In genomic region chr19:46412034-46412982, GRCh38 we compare ENCODE assay signal across 13 cellular contexts. TPM values are rescaled to one million over a fixed set of nuclear protein-coding genes. Genes with fewer than 3 reads are reported as not detected.
A peak's percentile ranks its signal among the peaks of the same experiment; 100 is the strongest.
DNase-seq lines count a peak whose midpoint lies in the region; ATAC-seq, FAIRE-seq and TF ChIP-seq lines count a peak whose summit lies in the region.
"Had no signal": no experiment of that assay in that cellular context is flagged by ENCODE, and none has a peak within 500 bp of the region (broad histone marks: within the 10 kb centered on the region; RNA-seq: fewer than 3 reads in every experiment).

No MANE protein-coding gene starts in this region.

- H4K20me1 ChIP-seq in HepG2 (ENCODE audit: insufficient read depth, low read length): no peaks in the 10 kb centered on the region
- H4K20me1 ChIP-seq in smooth muscle cell (ENCODE audit: low read depth): peaks cover 50% of the 10 kb centered on the region

- H2AFZ ChIP-seq in HepG2 (ENCODE audit: low read length): no peak overlapping the region
- H2AFZ ChIP-seq in smooth muscle cell (ENCODE audit: low read depth): peak overlapping the region; percentile 73

- BruUV-seq in HepG2 (replicated peaks; lab: Mats Ljungman, UMichigan): no TSS peak

- H3K79me2 ChIP-seq in HepG2 (ENCODE audit: insufficient read depth, low read length): no peaks in the 10 kb centered on the region
- peaks cover 34% of the 10 kb centered on the region for H3K79me2 ChIP-seq in smooth muscle cell (ENCODE audit: low read depth)

- peaks cover 25% of the 10 kb centered on the region for H3F3A ChIP-seq in smooth muscle cell (ENCODE audit: low read depth)

- ATAC-seq in HepG2: no peak
- no peak for ATAC-seq in HG02678 (IDR thresholded peaks at IDR 0.05; ENCODE audit: unreplicated experiment)

- FAIRE-seq in HepG2 (lab: Jason Lieb, UNC): no peak

- no peak for TF ChIP-seq CTCF in colonic mucosa (IDR thresholded peaks at IDR 0.05)
- no peak for TF ChIP-seq CTCF in HepG2 (CRISPR knock-in tag; IDR thresholded peaks at IDR 0.05)
- no peak for TF ChIP-seq CTCF in smooth muscle cell (IDR thresholded peaks at IDR 0.05; ENCODE audit: borderline replicate concordance, insufficient read depth, poor library complexity, severe bottlenecking)

- H3K9ac ChIP-seq in HUES64 (ENCODE audit: low read depth, low read length) (peak overlapping the region; percentile 80), colonic mucosa (ENCODE audit: low read depth in 2 of 2, low read length in 2 of 2) (peak overlapping the region in 1 of 2 donors; percentile 43), HepG2 (ENCODE audit: insufficient read depth, low read depth, low read length) (no peak overlapping the region), smooth muscle cell (ENCODE audit: low read depth) (peak overlapping the region; percentile 81)

- no peak for TF ChIP-seq POLR2A in HepG2 (IDR thresholded peaks at IDR 0.05; ENCODE audit: insufficient read depth in 1 of 2, low read depth in 2 of 2, low read length in 2 of 2)

- WGBS in HUES64: 3% methylated on average over 68 of the region's 68 CpGs
- WGBS in HepG2 (ENCODE audit: low lambda C conversion rate): 84% methylated on average over 60 of the region's 68 CpGs
- WGBS in smooth muscle cell (ENCODE audit: low lambda C conversion rate): 2% methylated on average over 58 of the region's 68 CpGs

- no peaks in the 10 kb centered on the region for H3K9me3 ChIP-seq in HUES64 (ENCODE audit: insufficient read depth, low read depth, low read length)
- no peaks in the 10 kb centered on the region for H3K9me3 ChIP-seq in colonic mucosa
- no peaks in the 10 kb centered on the region for H3K9me3 ChIP-seq in HepG2 (ENCODE audit: low read length)
- no peaks in the 10 kb centered on the region for H3K9me3 ChIP-seq in smooth muscle cell (replicated peaks; ENCODE audit: low read depth)

- peaks cover 8% of the 10 kb centered on the region; the same call in 1 of the 2 replicates for H3K4me1 ChIP-seq in HUES64 (ENCODE audit: insufficient read depth, low read length)
- H3K4me1 ChIP-seq in colonic mucosa: no peaks in the 10 kb centered on the region
- peaks cover 35% of the 10 kb centered on the region for H3K4me1 ChIP-seq in HepG2 (ENCODE audit: insufficient read depth, low read length)
- H3K4me1 ChIP-seq in smooth muscle cell (ENCODE audit: low read depth): peaks cover 23% of the 10 kb centered on the region

- in situ Hi-C loops in HepG2 (cut with HindIII; ENCODE audit: extremely low pct_ligation_motif_present, low pct_unique_long_range_greater_than_20kb): no loop called here

- POLR2A ChIA-PET in HepG2 (lab: Yijun Ruan, JAX): interaction anchor here (0.8 kb wide), 1 partner anchor 7 kb away, joined by 3 read pairs; no protein-coding TSS in a partner anchor

- H3K4me3 ChIP-seq in HUES64 (ENCODE audit: low read length) (peak overlapping the region; percentile 79), colonic mucosa (peak overlapping the region; percentile 25), HepG2 (replicated peaks in 1 of 3; ENCODE audit: insufficient read depth in 1 of 3, low read depth in 2 of 3, low read length in 3 of 3) (no peak overlapping the region), smooth muscle cell (peak overlapping the region; percentile 92)

- CTCF ChIA-PET in HepG2 (lab: Yijun Ruan, JAX; ENCODE audit: low intra/inter-chr PET ratio, low total read pairs): no interaction called here

- no peak for TF ChIP-seq EP300 in HepG2 (IDR thresholded peaks at IDR 0.05; ENCODE audit: low read depth in 2 of 2, low read length in 2 of 2)
- no peak for TF ChIP-seq EP300 in HepG2 (CRISPR knock-in tag; IDR thresholded peaks at IDR 0.05; ENCODE audit: borderline replicate concordance)

- H3K36me3 ChIP-seq in HUES64 (ENCODE audit: insufficient read depth, low read length) (peaks cover 7% of the 10 kb centered on the region), colonic mucosa (no peaks in the 10 kb centered on the region), HepG2 (replicated peaks in 1 of 2; ENCODE audit: control insufficient read depth in 1 of 2, insufficient read depth in 2 of 2, low read length in 2 of 2) (no peaks in the 10 kb centered on the region), smooth muscle cell (ENCODE audit: low read depth) (no peaks in the 10 kb centered on the region)

- no peak overlapping the region for H3K27ac ChIP-seq in HUES64 (ENCODE audit: low read depth, low read length)
- H3K27ac ChIP-seq in colonic mucosa: no peak overlapping the region
- no peak overlapping the region for H3K27ac ChIP-seq in HepG2 (ENCODE audit: extremely low read length, insufficient read depth, low read length)
- peak overlapping the region; percentile 83 for H3K27ac ChIP-seq in smooth muscle cell (ENCODE audit: low read depth)

- H3K27me3 ChIP-seq in HUES64 (ENCODE audit: insufficient read depth, low read length): peaks cover 21% of the 10 kb centered on the region; the same call in 1 of the 2 replicates
- H3K27me3 ChIP-seq in colonic mucosa: peaks cover 38% of the 10 kb centered on the region
- H3K27me3 ChIP-seq in HepG2 (ENCODE audit: control insufficient read depth in 1 of 2, insufficient read depth in 2 of 2, low read length in 2 of 2): 0 out of 5 replicates have a peak, but pooled peaks cover 0 to 3% of the 10 kb centered on the region in 2 experiments
- no peaks in the 10 kb centered on the region for H3K27me3 ChIP-seq in smooth muscle cell (ENCODE audit: low read depth)

- no peak for DNase-seq in colonic mucosa
- DNase-seq in HepG2 (ENCODE audit: low spot score): no peak
- no peak for DNase-seq in smooth muscle cell (lab: John Stamatoyannopoulos, UW; ENCODE audit: unreplicated experiment)
- no peak for DNase-seq in activated naive CD4-positive, alpha-beta T cell (lab: John Stamatoyannopoulos, UW)
- DNase-seq in DMS 273 treated with DMSO at 0.1 percent for 48 hours (lab: John Stamatoyannopoulos, UW): no peak
- no peak for DNase-seq in NCI-H146 treated with DMSO at 0.1 percent for 48 hours (lab: John Stamatoyannopoulos, UW; ENCODE audit: unreplicated experiment)
- DNase-seq: activated T-cell treated with anti-CD3 and anti-CD28 coated beads, Interleukin-2, amount 50 U/mL, for 1 hour; NCI-H2029 had no signal

- intact Hi-C loops in colonic mucosa (cut with DNase I): no loop called here
- intact Hi-C loops in HepG2 (cut with micrococcal nuclease; ENCODE audit: unreplicated experiment): no loop called here

- H3K4me2 ChIP-seq in HepG2 (ENCODE audit: low read depth, low read length) (no peak overlapping the region), smooth muscle cell (peak overlapping the region; percentile 99)

- TF ChIP-seq RAD21 in HepG2 (CRISPR knock-in tag; IDR thresholded peaks at IDR 0.05): no peak

RNA-seq across cellular contexts. Expression of gene CCDC8, which starts 1.1 kb away (rescaled TPM):
- polyA plus RNA-seq in HUES64 (2013, experiment 1 of 2): 13.7 TPM
- 14.9 TPM for polyA plus RNA-seq in HUES64 (2013, experiment 2 of 2)
- total RNA-seq in colonic mucosa (1 to 10 TPM in 1 of 2 donors, under 1 TPM in 1; 0.99 to 1.1 TPM), HepG2 (2016; rRNA removed; fragmentation: Illumina TruSeq; extraction: Trizol) (0.04 TPM in 1 of 2 replicates, not detected in the other), smooth muscle cell (17.9 and 19.4 TPM in 2 replicates)
- not detected in 2 replicates for total RNA-seq in HepG2 (2016; cell fraction: cytosol; rRNA removed; fragmentation: Illumina TruSeq; extraction: Trizol; ENCODE audit: low read depth)
- 0.06 TPM in 1 of 2 replicates, not detected in the other for total RNA-seq in HepG2 (2016; cell fraction: insoluble cytoplasmic fraction; rRNA removed; fragmentation: Illumina TruSeq; extraction: Trizol)
- not detected in 2 replicates for total RNA-seq in HepG2 (2016; cell fraction: membrane; rRNA removed; fragmentation: Illumina TruSeq; extraction: Trizol)
- not detected in 2 replicates for total RNA-seq in HepG2 (2016; cell fraction: nucleus; rRNA removed; fragmentation: Illumina TruSeq; extraction: Trizol)
- polyA plus RNA-seq in HepG2 (2011; rRNA removed) (not detected in 2 replicates), smooth muscle cell (44.5 and 53.9 TPM in 2 replicates)
- not detected in 2 replicates for polyA plus RNA-seq in HepG2 (2011; cell fraction: cytosol; rRNA removed)
- not detected in 2 replicates for polyA plus RNA-seq in HepG2 (2011; cell fraction: nucleus; rRNA removed)
- polyA plus RNA-seq in HepG2 (2012): not detected in 2 replicates
- not detected in 2 replicates for polyA plus RNA-seq in HepG2 (2016; cell fraction: cytosol; fragmentation: Illumina TruSeq; extraction: Trizol; ENCODE audit: low read depth)
- not detected in 2 replicates for polyA plus RNA-seq in HepG2 (2016; cell fraction: insoluble cytoplasmic fraction; fragmentation: Illumina TruSeq; extraction: Trizol; ENCODE audit: low read depth)
- polyA plus RNA-seq in HepG2 (2016; cell fraction: membrane; fragmentation: Illumina TruSeq; extraction: Trizol; ENCODE audit: low read depth): not detected in 2 replicates
- not detected in 2 replicates for polyA plus RNA-seq in HepG2 (2016; cell fraction: nucleus; fragmentation: Illumina TruSeq; extraction: Trizol; ENCODE audit: insufficient read depth, low read depth)
- not detected in 2 replicates for polyA minus RNA-seq in HepG2 (2011; rRNA and poly(A)+ RNA removed; ENCODE audit: low replicate concordance)
- not detected in 2 replicates for polyA minus RNA-seq in HepG2 (2011; cell fraction: cytosol; rRNA and poly(A)+ RNA removed)
- polyA minus RNA-seq in HepG2 (2011; cell fraction: nucleus; rRNA and poly(A)+ RNA removed): not detected in 2 replicates
- total RNA-seq: T-helper 1 cell treated with Interleukin-12 subunit alpha and Interleukin-12 subunit beta and Interleukin-4 antibody, amounts not matched to agents 30 ng/mL and 1 ng/mL, for 36 hours had no signal

RNA-seq across cellular contexts. Expression of gene PNMA8C, which starts 16.4 kb away (rescaled TPM):
- polyA plus RNA-seq in HUES64 (2013, experiment 1 of 2): 0.60 TPM
- 0.51 TPM for polyA plus RNA-seq in HUES64 (2013, experiment 2 of 2)
- total RNA-seq in colonic mucosa: under 1 TPM in 1 of 2 donors, not detected in 1; 0.08 TPM
- total RNA-seq in HepG2 (2016; rRNA removed; fragmentation: Illumina TruSeq; extraction: Trizol): not detected in 2 replicates
- not detected in 2 replicates for total RNA-seq in HepG2 (2016; cell fraction: cytosol; rRNA removed; fragmentation: Illumina TruSeq; extraction: Trizol; ENCODE audit: low read depth)
- not detected in 2 replicates for total RNA-seq in HepG2 (2016; cell fraction: insoluble cytoplasmic fraction; rRNA removed; fragmentation: Illumina TruSeq; extraction: Trizol)
- total RNA-seq in HepG2 (2016; cell fraction: membrane; rRNA removed; fragmentation: Illumina TruSeq; extraction: Trizol): not detected in 2 replicates
- total RNA-seq in HepG2 (2016; cell fraction: nucleus; rRNA removed; fragmentation: Illumina TruSeq; extraction: Trizol): not detected in 2 replicates
- not detected in 2 replicates for polyA plus RNA-seq in HepG2 (2011; rRNA removed)
- polyA plus RNA-seq in HepG2 (2011; cell fraction: cytosol; rRNA removed): not detected in 2 replicates
- not detected in 2 replicates for polyA plus RNA-seq in HepG2 (2011; cell fraction: nucleus; rRNA removed)
- polyA plus RNA-seq in HepG2 (2012): not detected in 2 replicates
- not detected in 2 replicates for polyA plus RNA-seq in HepG2 (2016; cell fraction: cytosol; fragmentation: Illumina TruSeq; extraction: Trizol; ENCODE audit: low read depth)
- not detected in 2 replicates for polyA plus RNA-seq in HepG2 (2016; cell fraction: insoluble cytoplasmic fraction; fragmentation: Illumina TruSeq; extraction: Trizol; ENCODE audit: low read depth)
- polyA plus RNA-seq in HepG2 (2016; cell fraction: membrane; fragmentation: Illumina TruSeq; extraction: Trizol; ENCODE audit: low read depth): not detected in 2 replicates
- not detected in 2 replicates for polyA plus RNA-seq in HepG2 (2016; cell fraction: nucleus; fragmentation: Illumina TruSeq; extraction: Trizol; ENCODE audit: insufficient read depth, low read depth)
- 0.02 TPM in 1 of 2 replicates, not detected in the other for polyA minus RNA-seq in HepG2 (2011; rRNA and poly(A)+ RNA removed; ENCODE audit: low replicate concordance)
- not detected in 2 replicates for polyA minus RNA-seq in HepG2 (2011; cell fraction: cytosol; rRNA and poly(A)+ RNA removed)
- not detected in 2 replicates for polyA minus RNA-seq in HepG2 (2011; cell fraction: nucleus; rRNA and poly(A)+ RNA removed)
- not detected in 2 replicates for total RNA-seq in smooth muscle cell
- polyA plus RNA-seq in smooth muscle cell: not detected in 2 replicates
- total RNA-seq: G401; sciatic nerve; T-helper 1 cell treated with Interleukin-12 subunit alpha and Interleukin-12 subunit beta and Interleukin-4 antibody, amounts not matched to agents 30 ng/mL and 1 ng/mL, for 36 hours had no signal

RNA-seq across cellular contexts. Expression of gene PNMA8A, which starts 59.1 kb away (rescaled TPM):
- polyA plus RNA-seq in HUES64 (2013, experiment 1 of 2): 22.9 TPM
- 26.9 TPM for polyA plus RNA-seq in HUES64 (2013, experiment 2 of 2)
- total RNA-seq in colonic mucosa: 1 to 10 TPM in 1 of 2 donors, under 1 TPM in 1; 0.35 to 1.2 TPM
- total RNA-seq in HepG2 (2016; rRNA removed; fragmentation: Illumina TruSeq; extraction: Trizol): 0.44 and 0.51 TPM in 2 replicates
- 0.10 TPM in 1 of 2 replicates, not detected in the other for total RNA-seq in HepG2 (2016; cell fraction: cytosol; rRNA removed; fragmentation: Illumina TruSeq; extraction: Trizol; ENCODE audit: low read depth)
- total RNA-seq in HepG2 (2016; cell fraction: insoluble cytoplasmic fraction; rRNA removed; fragmentation: Illumina TruSeq; extraction: Trizol): 0.41 and 0.56 TPM in 2 replicates
- total RNA-seq in HepG2 (2016; cell fraction: membrane; rRNA removed; fragmentation: Illumina TruSeq; extraction: Trizol): 0.28 and 0.52 TPM in 2 replicates
- 0.13 and 0.31 TPM in 2 replicates for total RNA-seq in HepG2 (2016; cell fraction: nucleus; rRNA removed; fragmentation: Illumina TruSeq; extraction: Trizol)
- 0.13 TPM in 2 replicates for polyA plus RNA-seq in HepG2 (2011; rRNA removed)
- polyA plus RNA-seq in HepG2 (2011; cell fraction: cytosol; rRNA removed): 0.11 and 0.21 TPM in 2 replicates
- 0.09 TPM in 1 of 2 replicates, not detected in the other for polyA plus RNA-seq in HepG2 (2011; cell fraction: nucleus; rRNA removed)
- polyA plus RNA-seq in HepG2 (2012): 0.15 and 0.33 TPM in 2 replicates
- polyA plus RNA-seq in HepG2 (2016; cell fraction: cytosol; fragmentation: Illumina TruSeq; extraction: Trizol; ENCODE audit: low read depth): 0.05 and 0.07 TPM in 2 replicates
- polyA plus RNA-seq in HepG2 (2016; cell fraction: insoluble cytoplasmic fraction; fragmentation: Illumina TruSeq; extraction: Trizol; ENCODE audit: low read depth): 0.50 and 0.56 TPM in 2 replicates
- polyA plus RNA-seq in HepG2 (2016; cell fraction: membrane; fragmentation: Illumina TruSeq; extraction: Trizol; ENCODE audit: low read depth): 0.05 and 0.08 TPM in 2 replicates
- 0.18 and 0.40 TPM in 2 replicates for polyA plus RNA-seq in HepG2 (2016; cell fraction: nucleus; fragmentation: Illumina TruSeq; extraction: Trizol; ENCODE audit: insufficient read depth, low read depth)
- polyA minus RNA-seq in HepG2 (2011; rRNA and poly(A)+ RNA removed; ENCODE audit: low replicate concordance): 0.46 TPM in 1 of 2 replicates, not detected in the other
- 0.18 TPM in 1 of 2 replicates, not detected in the other for polyA minus RNA-seq in HepG2 (2011; cell fraction: cytosol; rRNA and poly(A)+ RNA removed)
- not detected in 2 replicates for polyA minus RNA-seq in HepG2 (2011; cell fraction: nucleus; rRNA and poly(A)+ RNA removed)
- total RNA-seq in smooth muscle cell: 6.5 and 16.4 TPM in 2 replicates
- 3.6 and 5.9 TPM in 2 replicates for polyA plus RNA-seq in smooth muscle cell
- total RNA-seq: T-helper 1 cell treated with Interleukin-12 subunit alpha and Interleukin-12 subunit beta and Interleukin-4 antibody, amounts not matched to agents 30 ng/mL and 1 ng/mL, for 36 hours had no signal

Comparison
In these comparisons a context has a peak if more than half of its experiments do, and no peak if none do; other contexts are left out.
1. H3K4me3 ChIP-seq: peak in HUES64 (single experiment), colonic mucosa (single experiment) and smooth muscle cell (single experiment); none in HepG2 (0 of 3).